Comparison of ENCODE assay signal across 21 cellular contexts in genomic region chr17:80109713-80110446, GRCh38. TPM values are rescaled to one million over a fixed set of nuclear protein-coding genes. Genes with fewer than 3 reads are reported as not detected.
DNase-seq lines count a peak whose midpoint lies in the region; ATAC-seq, FAIRE-seq and TF ChIP-seq lines count a peak whose summit lies in the region.
"Had no signal": no experiment of that assay in that cellular context is flagged by ENCODE, and none has a peak within 500 bp of the region (broad histone marks: within the 10 kb centered on the region; RNA-seq: fewer than 3 reads in every experiment).

No MANE protein-coding gene starts in this region.

- peaks cover 2% of the 10 kb centered on the region for H3K36me3 Mint-ChIP-seq in activated naive CD8-positive, alpha-beta T cell treated with anti-CD3 and anti-CD28 coated beads, Interleukin-2, amount 10 ng/mL, durations not matched to agents 7 days and 5 days
- H3K36me3 Mint-ChIP-seq in activated naive CD8-positive, alpha-beta T cell treated with anti-CD3 and anti-CD28 coated beads for 36 hours, result peaks cover 2% of the 10 kb centered on the region
- H3K36me3 Mint-ChIP-seq: stimulated activated effector memory CD8-positive, alpha-beta T cell treated with anti-CD3 and anti-CD28 coated beads, Interleukin-12 subunit alpha, Interleukin-12 subunit beta, amount 100 ng/mL, for 72 hours had no signal

- H3K4me3 Mint-ChIP-seq in activated naive CD8-positive, alpha-beta T cell treated with anti-CD3 and anti-CD28 coated beads, Interleukin-2, amount 10 ng/mL, durations not matched to agents 7 days and 5 days, result no peak overlapping the region
- no peak overlapping the region for H3K4me3 Mint-ChIP-seq in activated naive CD8-positive, alpha-beta T cell treated with anti-CD3 and anti-CD28 coated beads for 36 hours
- H3K4me3 Mint-ChIP-seq: brain; HFFc6; stimulated activated effector memory CD8-positive, alpha-beta T cell treated with anti-CD3 and anti-CD28 coated beads, Interleukin-12 subunit alpha, Interleukin-12 subunit beta, amount 100 ng/mL, for 72 hours had no signal

- FAIRE-seq in GM12892 (lab: Jason Lieb, UNC), result no peak
- FAIRE-seq: GM18507 had no signal

- DNase-seq in activated naive CD8-positive, alpha-beta T cell treated with anti-CD3 and anti-CD28 coated beads, Interleukin-2, amount 10 ng/mL, durations not matched to agents 7 days and 5 days, result peak; percentile 17
- no peak for DNase-seq in activated naive CD8-positive, alpha-beta T cell treated with anti-CD3 and anti-CD28 coated beads for 36 hours
- DNase-seq in NCI-H510A treated with DMSO at 0.1 percent for 48 hours (lab: John Stamatoyannopoulos, UW) (peak; percentile 70), islet precursor cell (peak; percentile 56), GM12892 (ENCODE audit: insufficient read length) (no peak)
- DNase-seq in stimulated activated CD4-positive, alpha-beta T cell treated with anti-CD3 and anti-CD28 coated beads, Interleukin-4, amount 100 ng/mL, for 1 hour, result no peak
- DNase-seq: activated CD4-positive, CD25-positive, alpha-beta regulatory T cell; activated CD8-positive, alpha-beta memory T cell treated with anti-CD3 and anti-CD28 coated beads, Interleukin-2, amount 50 U/mL, for 48 hours; activated naive CD4-positive, alpha-beta T cell treated with anti-CD3 and anti-CD28 coated beads, Interleukin-2, amount 50 U/mL, for 16 hours; HFFc6; hippocampal formation; KBM-7; NCI-H146; NCI-H82; T-helper 1 cell had no signal

- H3K27me3 Mint-ChIP-seq in activated naive CD8-positive, alpha-beta T cell treated with anti-CD3 and anti-CD28 coated beads, Interleukin-2, amount 10 ng/mL, durations not matched to agents 7 days and 5 days, result no peaks in the 10 kb centered on the region
- no peaks in the 10 kb centered on the region for H3K27me3 Mint-ChIP-seq in activated naive CD8-positive, alpha-beta T cell treated with anti-CD3 and anti-CD28 coated beads for 36 hours
- H3K27me3 Mint-ChIP-seq: brain had no signal

- no peak overlapping the region for H3K27ac Mint-ChIP-seq in activated naive CD8-positive, alpha-beta T cell treated with anti-CD3 and anti-CD28 coated beads, Interleukin-2, amount 10 ng/mL, durations not matched to agents 7 days and 5 days
- no peak overlapping the region for H3K27ac Mint-ChIP-seq in activated naive CD8-positive, alpha-beta T cell treated with anti-CD3 and anti-CD28 coated beads for 36 hours
- H3K27ac Mint-ChIP-seq: HFFc6; stimulated activated effector memory CD8-positive, alpha-beta T cell treated with anti-CD3 and anti-CD28 coated beads, Interleukin-12 subunit alpha, Interleukin-12 subunit beta, amount 100 ng/mL, for 72 hours had no signal

- H3K4me1 Mint-ChIP-seq in activated naive CD8-positive, alpha-beta T cell treated with anti-CD3 and anti-CD28 coated beads, Interleukin-2, amount 10 ng/mL, durations not matched to agents 7 days and 5 days, result peaks cover 2% of the 10 kb centered on the region
- no peaks in the 10 kb centered on the region for H3K4me1 Mint-ChIP-seq in activated naive CD8-positive, alpha-beta T cell treated with anti-CD3 and anti-CD28 coated beads for 36 hours

- no peaks in the 10 kb centered on the region for H3K9me3 Mint-ChIP-seq in activated naive CD8-positive, alpha-beta T cell treated with anti-CD3 and anti-CD28 coated beads, Interleukin-2, amount 10 ng/mL, durations not matched to agents 7 days and 5 days
- peaks cover 1% of the 10 kb centered on the region for H3K9me3 Mint-ChIP-seq in activated naive CD8-positive, alpha-beta T cell treated with anti-CD3 and anti-CD28 coated beads for 36 hours
- H3K9me3 Mint-ChIP-seq: stimulated activated effector memory CD8-positive, alpha-beta T cell treated with anti-CD3 and anti-CD28 coated beads, Interleukin-12 subunit alpha, Interleukin-12 subunit beta, amount 100 ng/mL, for 72 hours had no signal

- POLR2A ChIA-PET in activated naive CD8-positive, alpha-beta T cell treated with anti-CD3 and anti-CD28 coated beads, Interleukin-2, amount 10 ng/mL, durations not matched to agents 7 days and 5 days (lab: Charles Lee), result interaction anchor here (1.0 kb wide), 1 partner anchor 9 kb away, joined by 3 read pairs; the partner anchor contains the start of gene GAA

- TF ChIP-seq POLR2A in GM12892 (IDR thresholded peaks at IDR 0.05; ENCODE audit: low read depth, low read length), result no peak

- ATAC-seq in activated naive CD8-positive, alpha-beta T cell treated with anti-CD3 and anti-CD28 coated beads, Interleukin-2, amount 10 ng/mL, durations not matched to agents 7 days and 5 days (ENCODE audit: low read depth), result no peak
- no peak for ATAC-seq in HG03565 (IDR thresholded peaks at IDR 0.05; ENCODE audit: unreplicated experiment)
- ATAC-seq in GM21360 (IDR thresholded peaks at IDR 0.05; ENCODE audit: unreplicated experiment), result no peak
- ATAC-seq: left colon; stimulated activated effector memory CD8-positive, alpha-beta T cell treated with anti-CD3 and anti-CD28 coated beads, Interleukin-12 subunit alpha, Interleukin-12 subunit beta, amount 100 ng/mL, for 72 hours had no signal

RNA-seq across cellular contexts. Expression of gene GAA, which starts 8.5 kb away (rescaled TPM):
- total RNA-seq in activated naive CD8-positive, alpha-beta T cell treated with anti-CD3 and anti-CD28 coated beads, Interleukin-2, amount 10 ng/mL, durations not matched to agents 7 days and 5 days, result 10 to 100 TPM; 41.9 to 48.9 TPM
- total RNA-seq in activated naive CD8-positive, alpha-beta T cell treated with anti-CD3 and anti-CD28 coated beads for 36 hours, result 10 to 100 TPM; 39.3 to 43.9 TPM
- 8.3 TPM for polyA plus RNA-seq in GM12892 (2012; ENCODE audit: missing spikeins)

RNA-seq across cellular contexts. Expression of gene EIF4A3, which starts 37.0 kb away (rescaled TPM):
- total RNA-seq in activated naive CD8-positive, alpha-beta T cell treated with anti-CD3 and anti-CD28 coated beads, Interleukin-2, amount 10 ng/mL, durations not matched to agents 7 days and 5 days, result 100 to 1,000 TPM; 106 to 115 TPM
- total RNA-seq in activated naive CD8-positive, alpha-beta T cell treated with anti-CD3 and anti-CD28 coated beads for 36 hours, result 100 to 1,000 TPM; 192 to 197 TPM
- polyA plus RNA-seq in GM12892 (2012; ENCODE audit: missing spikeins), result 114 TPM

RNA-seq across cellular contexts. Expression of gene CARD14, which starts 60.0 kb away (rescaled TPM):
- total RNA-seq in activated naive CD8-positive, alpha-beta T cell treated with anti-CD3 and anti-CD28 coated beads, Interleukin-2, amount 10 ng/mL, durations not matched to agents 7 days and 5 days, result not detected
- total RNA-seq in activated naive CD8-positive, alpha-beta T cell treated with anti-CD3 and anti-CD28 coated beads for 36 hours, result not detected
- polyA plus RNA-seq in GM12892 (2012; ENCODE audit: missing spikeins), result 0.21 TPM
- total RNA-seq: HFFc6 had no signal

Comparison
In these comparisons a context has a peak if more than half of its experiments do, and no peak if none do; other contexts are left out.
1. DNase-seq: peak in activated naive CD8-positive, alpha-beta T cell treated with anti-CD3 and anti-CD28 coated beads, Interleukin-2, amount 10 ng/mL, durations not matched to agents 7 days and 5 days (single experiment), NCI-H510A treated with DMSO at 0.1 percent for 48 hours (single experiment) and islet precursor cell (single experiment); none in activated naive CD8-positive, alpha-beta T cell treated with anti-CD3 and anti-CD28 coated beads for 36 hours (single experiment), stimulated activated CD4-positive, alpha-beta T cell treated with anti-CD3 and anti-CD28 coated beads, Interleukin-4, amount 100 ng/mL, for 1 hour (single experiment) and GM12892 (single experiment).